Comparison of ENCODE assay signal across 1 cellular context in the genomic region with DNA sequence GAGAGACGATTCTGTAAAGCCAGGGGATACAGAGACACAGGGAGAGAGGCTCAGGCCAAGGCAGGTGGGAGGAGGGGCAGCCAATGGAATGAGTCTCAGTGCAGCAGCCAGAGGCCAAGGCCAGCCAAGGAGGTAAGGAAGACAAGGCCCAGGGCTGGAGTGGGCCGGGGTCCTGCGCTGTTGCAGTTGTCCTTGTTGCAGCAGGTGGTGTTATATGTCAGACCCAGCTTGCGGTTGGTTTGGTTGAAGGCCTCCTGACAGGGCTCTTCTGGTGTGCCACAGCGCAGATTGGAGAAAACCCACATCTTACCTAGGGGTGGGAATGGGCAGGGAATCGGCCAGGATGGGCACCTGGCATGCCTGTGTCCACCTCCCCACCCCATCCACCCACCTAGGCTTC.
TF ChIP-seq lines count a peak whose summit lies in the region.

No MANE protein-coding gene starts in this region.

TF ChIP-seq in IMR-90, 13 proteins besides CTCF, POLR2A, EP300 and RAD21:
- TF ChIP-seq MXI1 (IDR thresholded peaks at IDR 0.05; ENCODE audit: borderline replicate concordance, low read depth, low read length) (no peak), MAZ (IDR thresholded peaks at IDR 0.05; ENCODE audit: borderline replicate concordance, low read depth, low read length) (no peak), BHLHE40 (IDR thresholded peaks at IDR 0.05; ENCODE audit: low read depth, low read length) (no peak), SMC3 (IDR thresholded peaks at IDR 0.05; ENCODE audit: low read depth, low read length) (no peak), FOS (IDR thresholded peaks at IDR 0.05; ENCODE audit: low read depth, low read length) (no peak), CHD1 (IDR thresholded peaks at IDR 0.05; ENCODE audit: low read depth, low read length) (no peak), NFE2L2 (IDR thresholded peaks at IDR 0.05; ENCODE audit: low read depth, low read length) (no peak), RFX5 (IDR thresholded peaks at IDR 0.05; ENCODE audit: low read depth, low read length) (no peak), CEBPB (IDR thresholded peaks at IDR 0.05; ENCODE audit: low read depth, low read length) (no peak), MAFK (IDR thresholded peaks at IDR 0.05; ENCODE audit: low read depth, low read length) (no peak), RCOR1 (IDR thresholded peaks at IDR 0.05; ENCODE audit: insufficient replicate concordance, low read length) (no peak)
- TF ChIP-seq, protein P1, sequence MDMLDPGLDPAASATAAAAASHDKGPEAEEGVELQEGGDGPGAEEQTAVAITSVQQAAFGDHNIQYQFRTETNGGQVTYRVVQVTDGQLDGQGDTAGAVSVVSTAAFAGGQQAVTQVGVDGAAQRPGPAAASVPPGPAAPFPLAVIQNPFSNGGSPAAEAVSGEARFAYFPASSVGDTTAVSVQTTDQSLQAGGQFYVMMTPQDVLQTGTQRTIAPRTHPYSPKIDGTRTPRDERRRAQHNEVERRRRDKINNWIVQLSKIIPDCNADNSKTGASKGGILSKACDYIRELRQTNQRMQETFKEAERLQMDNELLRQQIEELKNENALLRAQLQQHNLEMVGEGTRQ (IDR thresholded peaks at IDR 0.05; ENCODE audit: low read depth, low read length) = no peak
- TF ChIP-seq, protein P2, sequence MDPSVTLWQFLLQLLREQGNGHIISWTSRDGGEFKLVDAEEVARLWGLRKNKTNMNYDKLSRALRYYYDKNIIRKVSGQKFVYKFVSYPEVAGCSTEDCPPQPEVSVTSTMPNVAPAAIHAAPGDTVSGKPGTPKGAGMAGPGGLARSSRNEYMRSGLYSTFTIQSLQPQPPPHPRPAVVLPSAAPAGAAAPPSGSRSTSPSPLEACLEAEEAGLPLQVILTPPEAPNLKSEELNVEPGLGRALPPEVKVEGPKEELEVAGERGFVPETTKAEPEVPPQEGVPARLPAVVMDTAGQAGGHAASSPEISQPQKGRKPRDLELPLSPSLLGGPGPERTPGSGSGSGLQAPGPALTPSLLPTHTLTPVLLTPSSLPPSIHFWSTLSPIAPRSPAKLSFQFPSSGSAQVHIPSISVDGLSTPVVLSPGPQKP (IDR thresholded peaks at IDR 0.05; ENCODE audit: borderline replicate concordance, low read depth, low read length) = no peak
TF ChIP-seq in IMR-90: peak in this region for 0.
